Comparison of ENCODE assay signal across 8 cellular contexts in the genomic region with DNA sequence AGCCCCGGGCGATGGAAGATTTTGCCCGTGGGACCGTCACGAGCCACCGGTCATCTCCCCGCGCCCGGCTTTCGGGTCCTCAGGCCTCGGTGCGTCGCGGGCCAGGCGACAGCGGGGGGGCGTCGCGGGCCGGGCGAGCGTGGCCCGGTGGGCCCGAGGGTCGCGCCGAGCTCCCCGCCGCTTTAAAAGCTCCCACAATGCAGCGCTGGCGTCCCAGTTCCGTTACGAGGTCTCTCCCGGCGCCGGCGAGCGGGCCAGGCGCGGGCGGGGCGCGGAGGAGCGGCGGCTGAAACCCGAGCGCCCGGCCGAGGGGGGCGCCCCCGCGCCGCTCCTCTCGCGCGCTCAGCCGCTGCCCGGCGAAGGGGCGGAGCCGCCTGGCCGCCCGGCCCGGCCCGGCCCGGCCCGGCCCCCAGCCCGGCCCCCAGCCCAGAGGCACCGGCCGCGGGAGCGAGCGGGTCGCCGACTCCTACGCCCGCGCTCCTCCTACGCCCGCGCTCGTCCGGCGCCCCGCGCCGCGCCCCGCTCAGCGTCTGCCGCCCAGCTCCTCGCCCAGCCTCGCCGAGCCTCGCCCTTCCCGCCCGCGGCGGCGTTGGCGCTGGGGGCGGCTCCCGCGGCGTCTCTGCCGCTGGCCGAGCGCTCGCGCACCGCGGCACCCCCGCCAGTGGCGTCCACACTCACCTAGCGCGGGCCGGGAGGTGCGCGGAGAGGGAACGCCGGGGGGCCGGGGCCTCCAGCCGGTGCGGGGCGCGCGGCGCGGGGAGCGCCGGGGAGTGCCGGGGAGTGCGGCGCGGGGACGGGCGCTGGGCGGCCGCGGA. TPM values are rescaled to one million over a fixed set of nuclear protein-coding genes. Genes with fewer than 3 reads are reported as not detected.
DNase-seq lines count a peak whose midpoint lies in the region; TF ChIP-seq lines count a peak whose summit lies in the region.

A gene with protein sequence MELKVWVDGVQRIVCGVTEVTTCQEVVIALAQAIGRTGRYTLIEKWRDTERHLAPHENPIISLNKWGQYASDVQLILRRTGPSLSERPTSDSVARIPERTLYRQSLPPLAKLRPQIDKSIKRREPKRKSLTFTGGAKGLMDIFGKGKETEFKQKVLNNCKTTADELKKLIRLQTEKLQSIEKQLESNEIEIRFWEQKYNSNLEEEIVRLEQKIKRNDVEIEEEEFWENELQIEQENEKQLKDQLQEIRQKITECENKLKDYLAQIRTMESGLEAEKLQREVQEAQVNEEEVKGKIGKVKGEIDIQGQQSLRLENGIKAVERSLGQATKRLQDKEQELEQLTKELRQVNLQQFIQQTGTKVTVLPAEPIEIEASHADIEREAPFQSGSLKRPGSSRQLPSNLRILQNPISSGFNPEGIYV (plus strand): TSS at position 429 of the 815 bp plus-strand sequence. CDS start 96,662 bp downstream, outside the sequence.

- H3K27ac Mint-ChIP-seq in HFFc6 = peak within 1 kb of the TSS; percentile 96

- WGBS in esophagus, 2 donors = 0 to 1% methylated on average over 79 to 140 of the region's 140 CpGs
- WGBS in thyroid gland, 2 donors = 0 to 2% methylated on average over 5 to 22 of the region's 140 CpGs

- no peaks in the 10 kb centered on the region for H3K9me3 ChIP-seq in esophagus (ENCODE audit: control insufficient read depth in 2 of 2, insufficient read depth in 1 of 2, low read depth in 1 of 2, low read length in 1 of 2)
- H3K9me3 ChIP-seq in thyroid gland = no peaks in the 10 kb centered on the region

- H3K4me1 Mint-ChIP-seq in HFFc6 (ENCODE audit: low read depth) = peaks cover 58% of the 10 kb centered on the region

- H3K4me1 ChIP-seq in esophagus (ENCODE audit: control insufficient read depth in 2 of 2, insufficient read depth in 2 of 2, low read length in 1 of 2) = no peaks in the 10 kb centered on the region
- peaks cover 0 to 8% of the 10 kb centered on the region in 2 donors for H3K4me1 ChIP-seq in thyroid gland

- H3K27me3 ChIP-seq in esophagus (ENCODE audit: control insufficient read depth in 1 of 2, insufficient read depth in 2 of 2, low read length in 2 of 2) = peaks cover 0 to 4% of the 10 kb centered on the region in 2 donors
- H3K27me3 ChIP-seq in thyroid gland = no peaks in the 10 kb centered on the region

- H3K9me3 Mint-ChIP-seq in HFFc6 = no peaks in the 10 kb centered on the region

- peak; percentile 62 for DNase-seq in GM04504 (ENCODE audit: low read depth)
- DNase-seq in HFFc6 = peak; percentile 48
- DNase-seq in NAMALWA (ENCODE audit: low spot score) = peak; percentile 46
- DNase-seq in activated CD4-positive, alpha-beta T cell treated with anti-CD3 and anti-CD28 coated beads, Interleukin-2, amount 50 U/mL, for 48 hours = peak; percentile 11 to 23
- DNase-seq in midbrain (lab: John Stamatoyannopoulos, UW) = peak; percentile 76
- DNase-seq in thyroid gland = peak; percentile 75 to 78

- intact Hi-C loops in thyroid gland (cut with DNase I) = loop anchor here (5.0 kb wide), 1 partner anchor 69 kb away; no protein-coding TSS in a partner anchor

- H3K36me3 Mint-ChIP-seq in HFFc6 (ENCODE audit: low read depth) = peaks cover 34% of the 10 kb centered on the region

- H3K27ac ChIP-seq in 22Rv1 = peak within 1 kb of the TSS; percentile 54
- peak within 1 kb of the TSS; percentile 80 to 90 for H3K27ac ChIP-seq in esophagus (ENCODE audit: low read depth in 2 of 2, low read length in 1 of 2)
- peak within 1 kb of the TSS; percentile 86 to 98 (median 95) for H3K27ac ChIP-seq in thyroid gland

- H3K4me3 ChIP-seq in esophagus (ENCODE audit: low read depth in 1 of 2, low read length in 2 of 2) = peak within 1 kb of the TSS; percentile 67
- H3K4me3 ChIP-seq in thyroid gland (replicated peaks in 1 of 3) = peak within 1 kb of the TSS; percentile 63 to 89 (median 76)

- H3K36me3 ChIP-seq in esophagus (ENCODE audit: control insufficient read depth in 2 of 2, insufficient read depth in 2 of 2, low read length in 1 of 2) = peaks cover 0 to 2% of the 10 kb centered on the region in 2 donors
- no peaks in the 10 kb centered on the region for H3K36me3 ChIP-seq in thyroid gland

- peak within 1 kb of the TSS; percentile 94 for H3K4me3 Mint-ChIP-seq in HFFc6

- peak; percentile 90 to 92 for TF ChIP-seq POLR2A in thyroid gland (IDR thresholded peaks at IDR 0.05)

- H3K27me3 Mint-ChIP-seq in HFFc6 (ENCODE audit: insufficient read depth) = peaks cover 3% of the 10 kb centered on the region

- TF ChIP-seq CTCF in 22Rv1 (IDR thresholded peaks at IDR 0.05) (peak; percentile 60), HFFc6 (IDR thresholded peaks at IDR 0.05) (peak; percentile 34), thyroid gland (IDR thresholded peaks at IDR 0.05) (peak in 1 of 6 experiments; percentile 14)

RNA-seq across cellular contexts. Expression of the gene that starts here (rescaled TPM):
- total RNA-seq in HFFc6 (2021; fragmentation: NEBNext Ultra II Directional; extraction: Animal tissue kit (Norgen Biotek cat#: 25700)) = 10 to 100 TPM; 61.7 to 84.5 (median 77.0) TPM
- 1 to 10 TPM in 1 of 2 donors, under 1 TPM in 1; 0.83 to 1.8 TPM for polyA plus RNA-seq in esophagus
- 10 to 100 TPM; 20.1 to 69.1 (median 33.5) TPM for total RNA-seq in thyroid gland

Comparison
In these comparisons a context has a peak if more than half of its experiments do, and no peak if none do; other contexts are left out.
1. Peak in every context shown above with its lines: DNase-seq, H3K4me3 ChIP-seq and H3K27ac ChIP-seq.
2. DNase-seq: peak in every context shown above with its lines; median percentile 76 in thyroid gland; 76 in midbrain; 62 in GM04504; 48 in HFFc6; 46 in NAMALWA; 17 in activated CD4-positive, alpha-beta T cell treated with anti-CD3 and anti-CD28 coated beads, Interleukin-2, amount 50 U/mL, for 48 hours.